18 cellular contexts compared by ENCODE assay signal in the genomic region with DNA sequence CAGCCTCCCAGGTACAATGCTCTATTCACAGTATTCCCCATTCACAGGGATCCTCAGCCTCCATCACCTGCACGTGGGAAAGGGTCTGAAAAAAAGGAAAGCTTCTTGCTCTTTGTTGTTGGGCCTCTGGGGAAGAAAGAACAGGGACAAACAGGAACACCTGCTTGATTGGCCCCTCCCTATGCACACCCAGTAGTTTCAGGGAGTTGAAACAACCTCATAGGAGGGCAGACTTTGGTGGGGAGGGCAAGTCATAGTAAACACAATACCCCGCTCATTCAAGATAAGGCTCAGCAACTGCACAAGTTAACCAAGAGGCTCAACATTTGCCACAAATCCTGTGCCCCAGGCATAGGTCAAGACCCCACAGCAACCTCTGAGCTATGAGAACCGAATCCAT. TPM values are rescaled to one million over a fixed set of nuclear protein-coding genes. Genes with fewer than 3 reads are reported as not detected.
DNase-seq lines count a peak whose midpoint lies in the region; ATAC-seq and TF ChIP-seq lines count a peak whose summit lies in the region.
"Had no signal": no experiment of that assay in that cellular context is flagged by ENCODE, and none has a peak within 500 bp of the region (broad histone marks: within the 10 kb centered on the region; RNA-seq: fewer than 3 reads in every experiment).

No MANE protein-coding gene starts in this region.

- H3K27me3 Mint-ChIP-seq in glutamatergic neuron (ENCODE audit: unreplicated experiment) (peaks cover 12% of the 10 kb centered on the region), immature natural killer cell (ENCODE audit: low read depth in 3 of 3) (peaks cover 1 to 12% (median 7%) of the 10 kb centered on the region in 3 donors)

- H3K4me3 ChIP-seq in right lobe of liver = no peak overlapping the region
- H3K4me3 ChIP-seq: GM12878 had no signal

- H3K9me3 Mint-ChIP-seq in glutamatergic neuron (ENCODE audit: unreplicated experiment) = peaks cover 7% of the 10 kb centered on the region
- H3K9me3 Mint-ChIP-seq in immature natural killer cell = no peaks in the 10 kb centered on the region

- H3K36me3 ChIP-seq in right lobe of liver = no peaks in the 10 kb centered on the region

- intact Hi-C loops in right lobe of liver (cut with DNase I) = no loop called here

- H3K27ac ChIP-seq in right lobe of liver = no peak overlapping the region
- H3K27ac ChIP-seq: C4-2B, HL-60 had no signal

- H3K9me3 ChIP-seq in right lobe of liver = no peaks in the 10 kb centered on the region

- H3K36me3 Mint-ChIP-seq in glutamatergic neuron (ENCODE audit: unreplicated experiment) = no peaks in the 10 kb centered on the region
- H3K36me3 Mint-ChIP-seq in immature natural killer cell = no peaks in the 10 kb centered on the region

- H3K27ac Mint-ChIP-seq in glutamatergic neuron (ENCODE audit: unreplicated experiment) = peak overlapping the region; percentile 30
- H3K27ac Mint-ChIP-seq in immature natural killer cell = no peak overlapping the region

- no peak for ATAC-seq in right lobe of liver
- ATAC-seq: GM12878, HCT116 had no signal

- TF ChIP-seq CTCF in glutamatergic neuron (IDR thresholded peaks at IDR 0.05; ENCODE audit: partially characterized antibody, unreplicated experiment) (no peak), right lobe of liver (IDR thresholded peaks at IDR 0.05) (no peak)

- no peaks in the 10 kb centered on the region for H3K4me1 ChIP-seq in right lobe of liver

- H3K4me3 Mint-ChIP-seq in glutamatergic neuron (ENCODE audit: unreplicated experiment) (no peak overlapping the region), immature natural killer cell (no peak overlapping the region)

- DNase-seq in NCI-H2081 (lab: John Stamatoyannopoulos, UW) (peak; percentile 47 to 51), NCI-H2081 treated with DMSO at 0.1 percent for 48 hours (lab: John Stamatoyannopoulos, UW) (no peak), NCI-H748 (lab: John Stamatoyannopoulos, UW; ENCODE audit: unreplicated experiment) (peak; percentile 73), glutamatergic neuron (no peak), right lobe of liver (no peak), NCI-H510A treated with DMSO at 0.1 percent for 48 hours (lab: John Stamatoyannopoulos, UW) (no peak), immature natural killer cell (no peak)
- no peak for DNase-seq in activated CD4-positive, CD25-positive, alpha-beta regulatory T cell treated with anti-CD3 and anti-CD28 coated beads, Interleukin-2, amount 50 U/mL, for 72 hours
- DNase-seq: DMS153; KBM-7; NCI-H2029 treated with DMSO at 0.1 percent for 48 hours; NCI-H510A; NK-92 treated with Interleukin-12 subunit alpha and Interleukin-12 subunit beta, amount 100 ng/mL, for 24 hours had no signal

- H3K4me1 Mint-ChIP-seq in glutamatergic neuron (ENCODE audit: low read depth, unreplicated experiment) (peaks cover 18% of the 10 kb centered on the region), immature natural killer cell (no peaks in the 10 kb centered on the region)

- no peaks in the 10 kb centered on the region for H3K27me3 ChIP-seq in right lobe of liver

- WGBS in right lobe of liver (ENCODE audit: insufficient coverage, low coverage, low lambda C conversion rate, missing lambda C conversion rate) = 35% methylated on average over 2 of the region's 3 CpGs

- no peak for TF ChIP-seq POLR2A in right lobe of liver (IDR thresholded peaks at IDR 0.05)

RNA-seq across cellular contexts. Expression of a gene that starts 1.7 kb away (rescaled TPM):
- not detected for total RNA-seq in glutamatergic neuron (ENCODE audit: unreplicated experiment)
- not detected for total RNA-seq in right lobe of liver
- not detected for polyA plus RNA-seq in immature natural killer cell
- total RNA-seq: GM12878, SK-MEL-5 had no signal
- polyA plus RNA-seq: GM12878 had no signal

RNA-seq across cellular contexts. Expression of a gene that starts 29.6 kb away (rescaled TPM):
- total RNA-seq in glutamatergic neuron (ENCODE audit: unreplicated experiment) (27.9 TPM), right lobe of liver (10 to 100 TPM; 11.4 to 16.0 (median 12.8) TPM)
- polyA plus RNA-seq in immature natural killer cell = 10 to 100 TPM in 2 of 3 donors, 1 to 10 TPM in 1; 9.6 to 26.0 (median 23.0) TPM

Comparison
In these comparisons a context has a peak if more than half of its experiments do, and no peak if none do; other contexts are left out.
1. DNase-seq: peak in NCI-H2081 (2 of 2) and NCI-H748 (single experiment); none in NCI-H2081 treated with DMSO at 0.1 percent for 48 hours (single experiment), glutamatergic neuron (single experiment), right lobe of liver (0 of 3), NCI-H510A treated with DMSO at 0.1 percent for 48 hours (single experiment), activated CD4-positive, CD25-positive, alpha-beta regulatory T cell treated with anti-CD3 and anti-CD28 coated beads, Interleukin-2, amount 50 U/mL, for 72 hours (single experiment) and immature natural killer cell (0 of 3).